8 cellular contexts compared by ENCODE assay signal in the genomic region with DNA sequence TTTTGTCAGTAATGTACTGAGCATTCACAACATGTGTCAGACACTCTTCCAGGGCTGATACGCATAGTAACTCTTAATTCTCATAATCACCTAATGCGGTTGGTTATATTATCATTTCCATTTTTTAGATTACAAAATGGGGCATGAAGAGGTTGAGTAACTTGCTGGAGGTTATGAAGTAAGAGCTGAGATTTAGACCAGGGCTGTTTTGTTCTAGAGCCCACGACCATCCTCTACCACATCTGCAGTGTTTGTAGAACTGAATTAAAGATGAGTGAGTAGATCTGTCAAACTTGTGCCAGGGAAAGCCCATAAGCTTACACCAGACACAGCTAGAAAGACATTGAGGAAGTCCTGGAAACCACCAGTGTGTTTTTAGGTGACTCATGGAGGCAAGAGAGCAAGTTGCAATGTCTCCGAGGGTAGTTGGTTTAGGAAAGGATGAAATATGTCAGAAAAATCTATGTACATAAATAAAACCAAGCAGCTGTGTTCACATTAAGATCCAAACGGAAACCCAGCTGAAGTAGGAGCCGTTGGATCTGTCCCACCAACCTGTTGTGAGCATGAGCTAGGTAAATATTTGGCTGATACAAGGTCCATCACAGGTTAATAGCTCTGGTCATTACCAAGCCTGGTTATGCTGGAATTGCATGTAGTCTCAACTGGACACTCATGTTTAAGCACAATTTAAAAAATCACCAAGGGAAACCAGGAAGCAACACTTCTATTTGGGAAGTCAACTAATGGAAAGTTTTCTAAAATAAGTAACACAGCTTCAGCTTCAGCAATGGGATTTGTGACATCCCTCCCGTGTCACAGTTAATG. TPM values are rescaled to one million over a fixed set of nuclear protein-coding genes. Genes with fewer than 3 reads are reported as not detected.
DNase-seq lines count a peak whose midpoint lies in the region; ATAC-seq lines count a peak whose summit lies in the region.

No MANE protein-coding gene starts in this region.

- DNase-seq in AG20443 (ENCODE audit: low spot score) (peak; percentile 66), amniotic epithelial cell (ENCODE audit: low read depth) (peak; percentile 100), left lobe of liver (ENCODE audit: low spot score) (peak; percentile 67), germinal center (ENCODE audit: low spot score) (no peak), occipital lobe (lab: John Stamatoyannopoulos, UW) (no peak)
- no peak for DNase-seq in stimulated activated naive CD4-positive, alpha-beta T cell treated with Interleukin-2 at 50 U/mL for 16 hours (lab: John Stamatoyannopoulos, UW)

- ATAC-seq in HG03432 (IDR thresholded peaks at IDR 0.05; ENCODE audit: unreplicated experiment) (peak; percentile 57), left lobe of liver (peak; percentile 85), GM21717 (IDR thresholded peaks at IDR 0.05; ENCODE audit: unreplicated experiment) (no peak)

RNA-seq across cellular contexts. Expression of a gene that starts 49.9 kb away (rescaled TPM):
- total RNA-seq in left lobe of liver: 32.8 TPM
- 6.2 TPM for total RNA-seq in occipital lobe

Comparison
In these comparisons a context has a peak if more than half of its experiments do, and no peak if none do; other contexts are left out.
1. DNase-seq: peak in AG20443 (single experiment), amniotic epithelial cell (single experiment) and left lobe of liver (single experiment); none in stimulated activated naive CD4-positive, alpha-beta T cell treated with Interleukin-2 at 50 U/mL for 16 hours (single experiment), germinal center (single experiment) and occipital lobe (single experiment).